8 cellular contexts compared by ENCODE assay signal in genomic region chr1:180612-181215, GRCh38.
DNase-seq lines count a peak whose midpoint lies in the region; ATAC-seq and TF ChIP-seq lines count a peak whose summit lies in the region.
"Not testable (repeated sequence)": the region's sequence is repeated elsewhere in the genome, so short reads cannot be mapped to it uniquely, and the experiment has no call there.

No MANE protein-coding gene starts in this region.

- H3K4me1 ChIP-seq in right cardiac atrium (ENCODE audit: control insufficient read depth, insufficient read depth, low read length) = not testable (repeated sequence)

- not testable (repeated sequence) for H3K9me3 ChIP-seq in right cardiac atrium (ENCODE audit: control insufficient read depth, low read length)

- H3K27me3 ChIP-seq in HL-60 (ENCODE audit: insufficient read depth, poor library complexity, severe bottlenecking); right cardiac atrium (ENCODE audit: control insufficient read depth, insufficient read depth): not testable (repeated sequence)

- intact Hi-C loops in right cardiac atrium (cut with DNase I) = not testable (repeated sequence)

- peak; percentile 20; the same call in 1 of the 3 replicates for ATAC-seq in SK-N-SH treated with all-trans-retinoic acid at 6 μM for 48 hours
- ATAC-seq in right cardiac atrium = peak; percentile 51 to 90

- DNase-seq in HL-60 (ENCODE audit: low read depth in 1 of 2, low spot score in 1 of 2) (peak; percentile 4 to 21), dedifferentiated amniotic fluid mesenchymal stem cell (ENCODE audit: extremely low spot score) (peak; percentile 9), right cardiac atrium (peak in 2 of 3 donors; percentile 35 to 66), mesenteric fat pad (ENCODE audit: low spot score) (peak; percentile 85), ureter (ENCODE audit: low spot score) (peak; percentile 32)
- DNase-seq in activated effector memory CD4-positive, alpha-beta T cell treated with anti-CD3 and anti-CD28 coated beads, Interleukin-2, amount 50 U/mL, for 16 hours = peak; percentile 65
- DNase-seq in stimulated activated CD4-positive, alpha-beta T cell treated with anti-CD3 and anti-CD28 coated beads, Interleukin-15, amount 100 ng/mL, for 24 hours = peak; percentile 12

- TF ChIP-seq CTCF in HL-60 (IDR thresholded peaks at IDR 0.05; ENCODE audit: insufficient read depth, low read length) = not testable (repeated sequence)

- 87% methylated on average over 31 of the region's 35 CpGs for WGBS in right cardiac atrium

- H3K27ac ChIP-seq in HL-60 (replicated peaks); right cardiac atrium (ENCODE audit: low read length): not testable (repeated sequence)

- not testable (repeated sequence) for H3K4me3 ChIP-seq in HL-60 (replicated peaks; ENCODE audit: insufficient read depth, low read length); right cardiac atrium (ENCODE audit: low read length)

Comparison
In these comparisons a context has a peak if more than half of its experiments do, and no peak if none do; other contexts are left out.
1. DNase-seq: peak in every context shown above with its lines; median percentile 85 in mesenteric fat pad; 65 in activated effector memory CD4-positive, alpha-beta T cell treated with anti-CD3 and anti-CD28 coated beads, Interleukin-2, amount 50 U/mL, for 16 hours; 50 in right cardiac atrium; 32 in ureter; 12 in HL-60; 12 in stimulated activated CD4-positive, alpha-beta T cell treated with anti-CD3 and anti-CD28 coated beads, Interleukin-15, amount 100 ng/mL, for 24 hours; 9 in dedifferentiated amniotic fluid mesenchymal stem cell.